In the genomic region with DNA sequence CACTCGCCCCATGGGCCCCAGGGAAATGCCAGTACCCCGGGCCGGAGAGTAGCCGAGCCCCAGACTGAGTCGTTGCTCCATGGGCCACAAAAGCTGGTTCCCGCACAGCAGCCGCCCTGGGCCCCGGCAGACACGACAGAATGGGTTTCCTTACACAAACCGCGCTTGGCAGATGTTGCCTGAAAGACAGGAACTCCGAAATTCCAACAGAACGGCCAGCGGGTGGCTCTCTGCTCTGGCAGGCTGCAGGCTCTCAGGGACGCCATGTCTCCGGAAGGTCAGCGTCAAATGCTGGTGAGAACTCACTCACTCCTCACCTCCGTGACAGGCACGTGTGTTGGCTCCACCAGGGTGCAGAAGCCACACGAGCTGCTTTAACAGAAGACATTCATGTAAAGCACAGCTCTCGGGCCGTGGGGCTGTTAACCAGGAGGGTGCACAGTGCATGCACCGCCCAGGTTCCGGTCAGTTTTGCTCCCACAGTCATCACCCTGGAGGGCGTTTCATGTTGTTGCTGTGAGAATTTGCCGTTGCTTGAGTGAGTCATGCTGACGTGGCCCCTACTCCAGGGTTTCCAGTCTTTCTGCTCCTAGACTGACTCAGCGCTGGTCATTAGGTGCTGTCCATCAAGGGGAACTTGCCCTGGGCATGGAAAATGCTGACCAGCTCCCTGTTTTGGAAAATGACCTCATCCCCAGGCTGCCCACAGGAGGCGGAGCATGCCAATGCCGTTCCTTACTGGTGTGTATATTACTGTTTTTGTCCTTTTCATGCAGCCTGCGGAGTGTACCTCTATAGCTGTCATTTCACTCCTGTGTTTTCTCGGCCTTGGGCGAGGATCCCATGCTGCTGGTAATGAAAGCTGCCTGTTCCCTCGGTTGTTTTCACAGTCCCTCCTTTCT, we compare ENCODE assay signal across 1 cellular context.
TF ChIP-seq lines count a peak whose summit lies in the region.

No MANE protein-coding gene starts in this region.

TF ChIP-seq in HepG2, 621 proteins besides CTCF, POLR2A, EP300 and RAD21 (continued from another document and continues in another):
- TF ChIP-seq, protein P1, sequence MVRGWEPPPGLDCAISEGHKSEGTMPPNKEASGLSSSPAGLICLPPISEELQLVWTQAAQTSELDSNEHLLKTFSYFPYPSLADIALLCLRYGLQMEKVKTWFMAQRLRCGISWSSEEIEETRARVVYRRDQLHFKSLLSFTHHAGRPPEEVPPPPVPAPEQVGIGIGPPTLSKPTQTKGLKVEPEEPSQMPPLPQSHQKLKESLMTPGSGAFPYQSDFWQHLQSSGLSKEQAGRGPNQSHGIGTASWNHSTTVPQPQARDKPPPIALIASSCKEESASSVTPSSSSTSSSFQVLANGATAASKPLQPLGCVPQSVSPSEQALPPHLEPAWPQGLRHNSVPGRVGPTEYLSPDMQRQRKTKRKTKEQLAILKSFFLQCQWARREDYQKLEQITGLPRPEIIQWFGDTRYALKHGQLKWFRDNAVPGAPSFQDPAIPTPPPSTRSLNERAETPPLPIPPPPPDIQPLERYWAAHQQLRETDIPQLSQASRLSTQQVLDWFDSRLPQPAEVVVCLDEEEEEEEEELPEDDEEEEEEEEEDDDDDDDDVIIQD (CRISPR knock-in tag; IDR thresholded peaks at IDR 0.05; ENCODE audit: low read depth): 0 out of 2 replicates have a peak, but pooled peaks have one; percentile 36
- TF ChIP-seq KLF11 (CRISPR knock-in tag; IDR thresholded peaks at IDR 0.05) (no peak), ZNF337 (CRISPR knock-in tag; IDR thresholded peaks at IDR 0.05; ENCODE audit: borderline replicate concordance, low read depth) (no peak), SCMH1 (CRISPR knock-in tag; IDR thresholded peaks at IDR 0.05; ENCODE audit: borderline replicate concordance) (no peak), SRF (IDR thresholded peaks at IDR 0.05; ENCODE audit: low read depth, low read length) (no peak), ZNF333 (CRISPR knock-in tag; IDR thresholded peaks at IDR 0.05; ENCODE audit: borderline replicate concordance) (0 out of 2 replicates have a peak, but pooled peaks have one; percentile 49), REXO4 (CRISPR knock-in tag; IDR thresholded peaks at IDR 0.05; ENCODE audit: borderline replicate concordance) (no peak), ZMAT3 (CRISPR knock-in tag; conservative IDR thresholded peaks at IDR 0.05) (peak; percentile 74; the same call in 1 of the 2 replicates), CREB1 (IDR thresholded peaks at IDR 0.05) (peak; percentile 89), CREB1 (CRISPR knock-in tag; IDR thresholded peaks at IDR 0.05) (peak; percentile 66; the same call in 1 of the 2 replicates), SAFB2 (CRISPR knock-in tag; IDR thresholded peaks at IDR 0.05; ENCODE audit: borderline replicate concordance, low read depth) (no peak), U2AF2 (IDR thresholded peaks at IDR 0.05; ENCODE audit: low read depth, low read length) (no peak), ZNF441 (CRISPR knock-in tag; IDR thresholded peaks at IDR 0.05; ENCODE audit: borderline replicate concordance) (peak; percentile 83), ZNF33B (CRISPR knock-in tag; IDR thresholded peaks at IDR 0.05) (peak; percentile 68; the same call in 1 of the 2 replicates), ZBTB3 (CRISPR knock-in tag; IDR thresholded peaks at IDR 0.05; ENCODE audit: borderline replicate concordance, low read depth) (no peak), PTBP1 (IDR thresholded peaks at IDR 0.05; ENCODE audit: low read depth, low read length, poor library complexity, severe bottlenecking) (no peak), SP1 (IDR thresholded peaks at IDR 0.05) (no peak), SP1 (CRISPR knock-in tag; IDR thresholded peaks at IDR 0.05) (no peak), PCBP1 (IDR thresholded peaks at IDR 0.05; ENCODE audit: borderline replicate concordance, low read depth, low read length) (no peak), ISX (CRISPR knock-in tag; conservative IDR thresholded peaks at IDR 0.05) (no peak)
- TF ChIP-seq, protein P2, sequence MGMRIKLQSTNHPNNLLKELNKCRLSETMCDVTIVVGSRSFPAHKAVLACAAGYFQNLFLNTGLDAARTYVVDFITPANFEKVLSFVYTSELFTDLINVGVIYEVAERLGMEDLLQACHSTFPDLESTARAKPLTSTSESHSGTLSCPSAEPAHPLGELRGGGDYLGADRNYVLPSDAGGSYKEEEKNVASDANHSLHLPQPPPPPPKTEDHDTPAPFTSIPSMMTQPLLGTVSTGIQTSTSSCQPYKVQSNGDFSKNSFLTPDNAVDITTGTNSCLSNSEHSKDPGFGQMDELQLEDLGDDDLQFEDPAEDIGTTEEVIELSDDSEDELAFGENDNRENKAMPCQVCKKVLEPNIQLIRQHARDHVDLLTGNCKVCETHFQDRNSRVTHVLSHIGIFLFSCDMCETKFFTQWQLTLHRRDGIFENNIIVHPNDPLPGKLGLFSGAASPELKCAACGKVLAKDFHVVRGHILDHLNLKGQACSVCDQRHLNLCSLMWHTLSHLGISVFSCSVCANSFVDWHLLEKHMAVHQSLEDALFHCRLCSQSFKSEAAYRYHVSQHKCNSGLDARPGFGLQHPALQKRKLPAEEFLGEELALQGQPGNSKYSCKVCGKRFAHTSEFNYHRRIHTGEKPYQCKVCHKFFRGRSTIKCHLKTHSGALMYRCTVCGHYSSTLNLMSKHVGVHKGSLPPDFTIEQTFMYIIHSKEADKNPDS (CRISPR knock-in tag; IDR thresholded peaks at IDR 0.05): no peak
- TF ChIP-seq, protein P3, sequence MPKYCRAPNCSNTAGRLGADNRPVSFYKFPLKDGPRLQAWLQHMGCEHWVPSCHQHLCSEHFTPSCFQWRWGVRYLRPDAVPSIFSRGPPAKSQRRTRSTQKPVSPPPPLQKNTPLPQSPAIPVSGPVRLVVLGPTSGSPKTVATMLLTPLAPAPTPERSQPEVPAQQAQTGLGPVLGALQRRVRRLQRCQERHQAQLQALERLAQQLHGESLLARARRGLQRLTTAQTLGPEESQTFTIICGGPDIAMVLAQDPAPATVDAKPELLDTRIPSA (CRISPR knock-in tag; IDR thresholded peaks at IDR 0.05; ENCODE audit: borderline replicate concordance): no peak
- TF ChIP-seq, protein P4, sequence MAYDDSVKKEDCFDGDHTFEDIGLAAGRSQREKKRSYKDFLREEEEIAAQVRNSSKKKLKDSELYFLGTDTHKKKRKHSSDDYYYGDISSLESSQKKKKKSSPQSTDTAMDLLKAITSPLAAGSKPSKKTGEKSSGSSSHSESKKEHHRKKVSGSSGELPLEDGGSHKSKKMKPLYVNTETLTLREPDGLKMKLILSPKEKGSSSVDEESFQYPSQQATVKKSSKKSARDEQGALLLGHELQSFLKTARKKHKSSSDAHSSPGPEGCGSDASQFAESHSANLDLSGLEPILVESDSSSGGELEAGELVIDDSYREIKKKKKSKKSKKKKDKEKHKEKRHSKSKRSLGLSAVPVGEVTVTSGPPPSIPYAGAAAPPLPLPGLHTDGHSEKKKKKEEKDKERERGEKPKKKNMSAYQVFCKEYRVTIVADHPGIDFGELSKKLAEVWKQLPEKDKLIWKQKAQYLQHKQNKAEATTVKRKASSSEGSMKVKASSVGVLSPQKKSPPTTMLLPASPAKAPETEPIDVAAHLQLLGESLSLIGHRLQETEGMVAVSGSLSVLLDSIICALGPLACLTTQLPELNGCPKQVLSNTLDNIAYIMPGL (CRISPR knock-in tag; IDR thresholded peaks at IDR 0.05; ENCODE audit: borderline replicate concordance in 1 of 2, low read depth in 1 of 2): peak in 1 of 2 experiments; percentile 53; a peak in 1 of 4 replicates
- TF ChIP-seq, protein P5, sequence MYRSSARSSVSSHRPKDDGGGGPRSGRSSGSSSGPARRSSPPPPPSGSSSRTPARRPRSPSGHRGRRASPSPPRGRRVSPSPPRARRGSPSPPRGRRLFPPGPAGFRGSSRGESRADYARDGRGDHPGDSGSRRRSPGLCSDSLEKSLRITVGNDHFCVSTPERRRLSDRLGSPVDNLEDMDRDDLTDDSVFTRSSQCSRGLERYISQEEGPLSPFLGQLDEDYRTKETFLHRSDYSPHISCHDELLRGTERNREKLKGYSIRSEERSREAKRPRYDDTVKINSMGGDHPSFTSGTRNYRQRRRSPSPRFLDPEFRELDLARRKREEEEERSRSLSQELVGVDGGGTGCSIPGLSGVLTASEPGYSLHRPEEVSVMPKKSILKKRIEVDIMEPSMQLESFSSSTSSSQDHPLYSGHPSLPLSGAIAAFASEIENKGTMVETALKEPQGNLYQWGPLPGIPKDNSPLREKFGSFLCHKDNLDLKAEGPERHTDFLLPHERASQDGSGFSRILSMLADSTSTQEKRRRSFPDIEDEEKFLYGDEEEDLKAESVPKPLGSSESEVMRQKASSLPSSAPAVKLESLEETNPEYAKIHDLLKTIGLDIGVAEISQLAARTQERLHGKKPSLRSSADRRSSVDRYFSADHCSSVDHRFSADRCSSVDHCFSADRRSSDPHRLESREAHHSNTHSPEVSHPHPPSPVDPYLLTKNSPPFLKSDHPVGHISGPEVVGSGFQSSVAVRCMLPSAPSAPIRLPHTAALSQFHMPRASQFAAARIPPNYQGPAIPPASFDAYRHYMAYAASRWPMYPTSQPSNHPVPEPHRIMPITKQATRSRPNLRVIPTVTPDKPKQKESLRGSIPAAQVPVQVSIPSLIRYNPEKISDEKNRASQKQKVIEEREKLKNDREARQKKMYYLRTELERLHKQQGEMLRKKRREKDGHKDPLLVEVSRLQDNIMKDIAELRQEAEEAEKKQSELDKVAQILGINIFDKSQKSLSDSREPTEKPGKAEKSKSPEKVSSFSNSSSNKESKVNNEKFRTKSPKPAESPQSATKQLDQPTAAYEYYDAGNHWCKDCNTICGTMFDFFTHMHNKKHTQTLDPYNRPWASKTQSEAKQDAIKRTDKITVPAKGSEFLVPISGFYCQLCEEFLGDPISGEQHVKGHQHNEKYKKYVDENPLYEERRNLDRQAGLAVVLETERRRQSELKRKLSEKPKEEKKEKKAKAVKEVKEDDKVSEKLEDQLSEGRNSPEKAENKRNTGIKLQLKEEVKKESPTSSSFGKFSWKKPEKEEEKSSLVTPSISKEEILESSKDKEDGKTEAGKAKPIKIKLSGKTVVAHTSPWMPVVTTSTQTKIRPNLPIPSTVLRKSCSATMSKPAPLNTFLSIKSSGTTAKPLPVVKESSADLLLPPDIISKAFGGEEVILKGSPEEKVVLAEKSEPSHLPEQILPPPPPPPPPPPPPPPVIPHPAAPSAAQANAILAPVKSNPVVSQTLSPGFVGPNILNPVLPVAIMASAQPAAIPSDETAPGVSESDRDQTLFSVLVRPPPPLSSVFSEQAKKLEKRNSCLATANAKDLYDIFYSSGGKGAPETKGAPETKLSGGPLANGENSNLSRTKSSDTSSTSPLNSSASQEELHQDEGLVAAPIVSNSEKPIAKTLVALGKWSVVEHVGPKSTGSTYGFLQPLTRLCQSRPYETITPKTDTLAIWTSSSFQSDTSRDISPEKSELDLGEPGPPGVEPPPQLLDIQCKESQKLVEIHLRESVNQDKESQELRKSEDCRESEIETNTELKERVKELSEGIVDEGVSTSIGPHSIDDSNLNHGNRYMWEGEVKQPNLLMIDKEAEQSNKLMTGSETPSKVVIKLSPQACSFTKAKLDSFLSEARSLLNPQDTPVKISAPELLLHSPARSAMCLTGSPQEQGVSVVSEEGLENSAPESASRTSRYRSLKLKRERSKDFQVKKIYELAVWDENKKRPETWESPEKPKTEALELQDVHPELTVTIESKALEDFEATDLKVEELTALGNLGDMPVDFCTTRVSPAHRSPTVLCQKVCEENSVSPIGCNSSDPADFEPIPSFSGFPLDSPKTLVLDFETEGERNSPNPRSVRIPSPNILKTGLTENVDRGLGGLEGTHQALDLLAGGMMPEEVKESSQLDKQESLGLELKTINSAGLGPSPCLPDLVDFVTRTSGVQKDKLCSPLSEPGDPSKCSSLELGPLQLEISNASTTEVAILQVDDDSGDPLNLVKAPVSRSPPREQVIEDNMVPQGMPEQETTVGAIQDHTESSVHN (CRISPR knock-in tag; IDR thresholded peaks at IDR 0.05): no peak
- TF ChIP-seq, protein P6, sequence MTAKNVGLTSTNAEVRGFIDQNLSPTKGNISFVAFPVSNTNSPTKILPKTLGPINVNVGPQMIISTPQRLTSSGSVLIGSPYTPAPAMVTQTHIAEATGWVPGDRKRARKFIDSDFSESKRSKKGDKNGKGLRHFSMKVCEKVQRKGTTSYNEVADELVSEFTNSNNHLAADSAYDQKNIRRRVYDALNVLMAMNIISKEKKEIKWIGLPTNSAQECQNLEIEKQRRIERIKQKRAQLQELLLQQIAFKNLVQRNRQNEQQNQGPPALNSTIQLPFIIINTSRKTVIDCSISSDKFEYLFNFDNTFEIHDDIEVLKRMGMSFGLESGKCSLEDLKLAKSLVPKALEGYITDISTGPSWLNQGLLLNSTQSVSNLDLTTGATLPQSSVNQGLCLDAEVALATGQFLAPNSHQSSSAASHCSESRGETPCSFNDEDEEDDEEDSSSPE (CRISPR knock-in tag; IDR thresholded peaks at IDR 0.05): peak; percentile 66; the same call in 1 of the 2 replicates
- TF ChIP-seq, protein P7, sequence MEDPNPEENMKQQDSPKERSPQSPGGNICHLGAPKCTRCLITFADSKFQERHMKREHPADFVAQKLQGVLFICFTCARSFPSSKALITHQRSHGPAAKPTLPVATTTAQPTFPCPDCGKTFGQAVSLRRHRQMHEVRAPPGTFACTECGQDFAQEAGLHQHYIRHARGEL (CRISPR knock-in tag; IDR thresholded peaks at IDR 0.05): no peak
- TF ChIP-seq, protein P8, sequence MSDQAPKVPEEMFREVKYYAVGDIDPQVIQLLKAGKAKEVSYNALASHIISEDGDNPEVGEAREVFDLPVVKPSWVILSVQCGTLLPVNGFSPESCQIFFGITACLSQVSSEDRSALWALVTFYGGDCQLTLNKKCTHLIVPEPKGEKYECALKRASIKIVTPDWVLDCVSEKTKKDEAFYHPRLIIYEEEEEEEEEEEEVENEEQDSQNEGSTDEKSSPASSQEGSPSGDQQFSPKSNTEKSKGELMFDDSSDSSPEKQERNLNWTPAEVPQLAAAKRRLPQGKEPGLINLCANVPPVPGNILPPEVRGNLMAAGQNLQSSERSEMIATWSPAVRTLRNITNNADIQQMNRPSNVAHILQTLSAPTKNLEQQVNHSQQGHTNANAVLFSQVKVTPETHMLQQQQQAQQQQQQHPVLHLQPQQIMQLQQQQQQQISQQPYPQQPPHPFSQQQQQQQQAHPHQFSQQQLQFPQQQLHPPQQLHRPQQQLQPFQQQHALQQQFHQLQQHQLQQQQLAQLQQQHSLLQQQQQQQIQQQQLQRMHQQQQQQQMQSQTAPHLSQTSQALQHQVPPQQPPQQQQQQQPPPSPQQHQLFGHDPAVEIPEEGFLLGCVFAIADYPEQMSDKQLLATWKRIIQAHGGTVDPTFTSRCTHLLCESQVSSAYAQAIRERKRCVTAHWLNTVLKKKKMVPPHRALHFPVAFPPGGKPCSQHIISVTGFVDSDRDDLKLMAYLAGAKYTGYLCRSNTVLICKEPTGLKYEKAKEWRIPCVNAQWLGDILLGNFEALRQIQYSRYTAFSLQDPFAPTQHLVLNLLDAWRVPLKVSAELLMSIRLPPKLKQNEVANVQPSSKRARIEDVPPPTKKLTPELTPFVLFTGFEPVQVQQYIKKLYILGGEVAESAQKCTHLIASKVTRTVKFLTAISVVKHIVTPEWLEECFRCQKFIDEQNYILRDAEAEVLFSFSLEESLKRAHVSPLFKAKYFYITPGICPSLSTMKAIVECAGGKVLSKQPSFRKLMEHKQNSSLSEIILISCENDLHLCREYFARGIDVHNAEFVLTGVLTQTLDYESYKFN (CRISPR knock-in tag; conservative IDR thresholded peaks at IDR 0.05): no peak; the same call in 1 of the 2 replicates
- TF ChIP-seq, protein P9, sequence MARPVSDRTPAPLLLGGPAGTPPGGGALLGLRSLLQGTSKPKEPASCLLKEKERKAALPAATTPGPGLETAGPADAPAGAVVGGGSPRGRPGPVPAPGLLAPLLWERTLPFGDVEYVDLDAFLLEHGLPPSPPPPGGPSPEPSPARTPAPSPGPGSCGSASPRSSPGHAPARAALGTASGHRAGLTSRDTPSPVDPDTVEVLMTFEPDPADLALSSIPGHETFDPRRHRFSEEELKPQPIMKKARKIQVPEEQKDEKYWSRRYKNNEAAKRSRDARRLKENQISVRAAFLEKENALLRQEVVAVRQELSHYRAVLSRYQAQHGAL (CRISPR knock-in tag; IDR thresholded peaks at IDR 0.05; ENCODE audit: not compliant biosample characterization): no peak
- TF ChIP-seq, protein P10, sequence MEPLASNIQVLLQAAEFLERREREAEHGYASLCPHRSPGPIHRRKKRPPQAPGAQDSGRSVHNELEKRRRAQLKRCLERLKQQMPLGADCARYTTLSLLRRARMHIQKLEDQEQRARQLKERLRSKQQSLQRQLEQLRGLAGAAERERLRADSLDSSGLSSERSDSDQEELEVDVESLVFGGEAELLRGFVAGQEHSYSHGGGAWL (CRISPR knock-in tag; IDR thresholded peaks at IDR 0.05): peak; percentile 83
